25 cellular contexts compared by ENCODE assay signal in the genomic region with DNA sequence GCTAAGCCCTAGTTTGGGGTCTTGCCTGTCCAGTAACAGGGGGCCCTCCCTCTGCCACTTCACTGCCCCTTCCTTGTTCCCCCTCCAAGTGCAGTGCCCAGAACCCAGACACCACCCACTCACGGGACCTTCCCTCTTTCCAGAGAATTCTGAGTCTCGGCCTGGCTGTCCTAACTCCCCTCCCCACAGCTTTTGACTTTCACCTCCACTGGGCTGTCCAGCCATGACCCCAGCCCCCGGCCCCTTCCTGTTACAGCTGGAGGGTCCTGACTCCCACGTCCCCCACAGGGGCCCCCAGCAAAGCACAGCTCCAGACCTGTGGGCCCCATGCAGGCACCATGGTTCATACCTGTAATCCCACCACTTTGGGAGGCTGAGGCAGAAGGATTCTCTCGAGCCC.
DNase-seq lines count a peak whose midpoint lies in the region; ATAC-seq, FAIRE-seq and TF ChIP-seq lines count a peak whose summit lies in the region.
"Had no signal": no experiment of that assay in that cellular context is flagged by ENCODE, and none has a peak within 500 bp of the region (broad histone marks: within the 10 kb centered on the region; RNA-seq: fewer than 3 reads in every experiment).

No MANE protein-coding gene starts in this region.

- H3K9me3 Mint-ChIP-seq in astrocyte (ENCODE audit: unreplicated experiment) = peaks cover 5% of the 10 kb centered on the region
- no peaks in the 10 kb centered on the region for H3K9me3 Mint-ChIP-seq in stimulated activated naive B cell treated with anti-CD40 and anti-IgM and Interleukin-4, amounts not matched to agents 10 μg/mL and 1 μg/mL and 100 μg/mL, for 72 hours
- H3K9me3 Mint-ChIP-seq: HFFc6 had no signal

- no peak overlapping the region for H3K4me2 ChIP-seq in astrocyte (ENCODE audit: low read length)
- H3K4me2 ChIP-seq: KMS-11 had no signal

- peaks cover 3% of the 10 kb centered on the region for H3K27me3 ChIP-seq in astrocyte (ENCODE audit: insufficient read depth, low read length)

- H3K4me1 Mint-ChIP-seq in astrocyte (ENCODE audit: low read depth, unreplicated experiment) = peaks cover 9% of the 10 kb centered on the region
- peaks cover 4 to 6% of the 10 kb centered on the region in 2 donors for H3K4me1 Mint-ChIP-seq in stimulated activated naive B cell treated with anti-CD40 and anti-IgM and Interleukin-4, amounts not matched to agents 10 μg/mL and 1 μg/mL and 100 μg/mL, for 72 hours

- H3K9me3 ChIP-seq in astrocyte (ENCODE audit: insufficient read depth, low read depth, low read length) = no peaks in the 10 kb centered on the region

- H3K4me1 ChIP-seq in astrocyte (ENCODE audit: insufficient read depth, low read length) = no peaks in the 10 kb centered on the region

- no peak for TF ChIP-seq CTCF in astrocyte (IDR thresholded peaks at IDR 0.05; ENCODE audit: insufficient read depth, low read depth, low read length)

- DNase-seq in activated effector memory CD4-positive, alpha-beta T cell treated with anti-CD3 and anti-CD28 coated beads, Interleukin-2, amount 50 U/mL, for 16 hours = peak; percentile 34
- DNase-seq in activated effector memory CD4-positive, alpha-beta T cell treated with Interleukin-2 at 50 U/mL for 16 hours = no peak
- DNase-seq in astrocyte (ENCODE audit: low read depth) = no peak
- DNase-seq in left lobe of liver (ENCODE audit: low spot score) = peak; percentile 35
- DNase-seq in stimulated activated naive B cell treated with anti-CD40 and anti-IgM and Interleukin-4, amounts not matched to agents 10 μg/mL and 1 μg/mL and 100 μg/mL, for 72 hours = no peak
- no peak for DNase-seq in foreskin melanocyte
- DNase-seq in KG1 (lab: John Stamatoyannopoulos, UW) = no peak
- DNase-seq in stimulated activated naive CD4-positive, alpha-beta T cell (lab: John Stamatoyannopoulos, UW) = no peak
- DNase-seq: AML-193; C1 segment of cervical spinal cord; DMS53; GDM1; GM23248; H9; HFFc6; NCI-H1092 treated with DMSO at 0.1 percent for 48 hours; NCI-H146; NCI-H2029; NCI-H226; NCI-H510A treated with DMSO at 0.1 percent for 48 hours; NCI-H748 treated with DMSO at 0.1 percent for 48 hours; NK-92 treated with Interleukin-12 subunit alpha and Interleukin-12 subunit beta, amount 100 ng/mL, for 24 hours had no signal

- H4K20me1 ChIP-seq in astrocyte (ENCODE audit: insufficient read depth, low read length) = no peaks in the 10 kb centered on the region

- H3K36me3 Mint-ChIP-seq in astrocyte (ENCODE audit: low read depth, unreplicated experiment) = no peaks in the 10 kb centered on the region
- H3K36me3 Mint-ChIP-seq in stimulated activated naive B cell treated with anti-CD40 and anti-IgM and Interleukin-4, amounts not matched to agents 10 μg/mL and 1 μg/mL and 100 μg/mL, for 72 hours = no peaks in the 10 kb centered on the region

- no peak for ATAC-seq in left lobe of liver
- no peak for ATAC-seq in stimulated activated naive B cell treated with anti-CD40 and anti-IgM and Interleukin-4, amounts not matched to agents 10 μg/mL and 1 μg/mL and 100 μg/mL, for 72 hours (replicated peaks)

- no peaks in the 10 kb centered on the region for H3K36me3 ChIP-seq in astrocyte (ENCODE audit: insufficient read depth, low read length)

- no peak overlapping the region for H3K27ac ChIP-seq in astrocyte (ENCODE audit: low read depth, low read length)
- H3K27ac ChIP-seq: GM23248, KMS-11 had no signal

- no peak overlapping the region for H3K4me3 ChIP-seq in astrocyte (ENCODE audit: insufficient read depth, low read depth, low read length)
- H3K4me3 ChIP-seq: GM23248 had no signal

- H2AFZ ChIP-seq in astrocyte (ENCODE audit: low read depth, low read length) = no peak overlapping the region
- H2AFZ ChIP-seq: GM23248 had no signal

- H3K27me3 Mint-ChIP-seq in astrocyte (ENCODE audit: low read depth, unreplicated experiment) = peaks cover 13% of the 10 kb centered on the region
- H3K27me3 Mint-ChIP-seq in stimulated activated naive B cell treated with anti-CD40 and anti-IgM and Interleukin-4, amounts not matched to agents 10 μg/mL and 1 μg/mL and 100 μg/mL, for 72 hours = peaks cover 18 to 21% of the 10 kb centered on the region in 2 donors

- peak overlapping the region; percentile 47 for H3K27ac Mint-ChIP-seq in astrocyte (ENCODE audit: unreplicated experiment)
- peak overlapping the region; percentile 20 for H3K27ac Mint-ChIP-seq in stimulated activated naive B cell treated with anti-CD40 and anti-IgM and Interleukin-4, amounts not matched to agents 10 μg/mL and 1 μg/mL and 100 μg/mL, for 72 hours
- H3K27ac Mint-ChIP-seq: H9, HFFc6 had no signal

- no peaks in the 10 kb centered on the region for H3K79me2 ChIP-seq in astrocyte (ENCODE audit: insufficient read depth, low read length)

- H3K4me3 Mint-ChIP-seq in astrocyte (ENCODE audit: unreplicated experiment) = no peak overlapping the region
- H3K4me3 Mint-ChIP-seq in stimulated activated naive B cell treated with anti-CD40 and anti-IgM and Interleukin-4, amounts not matched to agents 10 μg/mL and 1 μg/mL and 100 μg/mL, for 72 hours = no peak overlapping the region
- H3K4me3 Mint-ChIP-seq: H9, HFFc6 had no signal

- H3K9ac ChIP-seq in astrocyte (ENCODE audit: low read length) = no peak overlapping the region
- H3K9ac ChIP-seq: GM23248, KMS-11 had no signal

- no peak for FAIRE-seq in astrocyte (lab: Jason Lieb, UNC)
- FAIRE-seq: D721Med, GM18507 had no signal

Comparison
In these comparisons a context has a peak if more than half of its experiments do, and no peak if none do; other contexts are left out.
1. DNase-seq: peak in activated effector memory CD4-positive, alpha-beta T cell treated with anti-CD3 and anti-CD28 coated beads, Interleukin-2, amount 50 U/mL, for 16 hours (single experiment) and left lobe of liver (single experiment); none in activated effector memory CD4-positive, alpha-beta T cell treated with Interleukin-2 at 50 U/mL for 16 hours (single experiment), astrocyte (single experiment), stimulated activated naive B cell treated with anti-CD40 and anti-IgM and Interleukin-4, amounts not matched to agents 10 μg/mL and 1 μg/mL and 100 μg/mL, for 72 hours (single experiment), foreskin melanocyte (single experiment), KG1 (single experiment) and stimulated activated naive CD4-positive, alpha-beta T cell (0 of 6).